Comparison of ENCODE assay signal across 25 cellular contexts in genomic region chr12:3288690-3289089, GRCh38.
"Had no signal": no experiment of that assay in that cellular context is flagged by ENCODE, and none has a peak within 500 bp of the region (broad histone marks: within the 10 kb centered on the region; RNA-seq: fewer than 3 reads in every experiment).

No MANE protein-coding gene starts in this region.

- H3K9me3 Mint-ChIP-seq: activated CD4-positive, alpha-beta memory T cell treated with anti-CD3 and anti-CD28 coated beads, Interleukin-2, amount 10 ng/mL, durations not matched to agents 7 days and 5 days; activated T-helper 17 cell treated with anti-CD3 and anti-CD28 coated beads, Interleukin-2, amount 50 U/mL, for 72 hours; mesothelial cell of epicardium; natural killer cell treated with Interleukin-12 subunit alpha and Interleukin-12 subunit beta and Interleukin-15 and Interleukin-18, amount 100 ng/mL, for 72 hours; stimulated activated memory B cell treated with anti-CD40 and anti-IgM and Interleukin-4, amounts not matched to agents 10 μg/mL and 1 μg/mL and 100 μg/mL, for 72 hours; T-helper 2 cell treated with Interferon-gamma antibody and Interleukin-4, amounts not matched to agents 5 μg/mL and 100 μg/mL, for 36 hours had no signal

- DNase-seq: activated CD4-positive, alpha-beta memory T cell treated with anti-CD3 and anti-CD28 coated beads, Interleukin-2, amount 10 ng/mL, durations not matched to agents 7 days and 5 days; activated CD4-positive, alpha-beta T cell treated with anti-CD3 and anti-CD28 coated beads for 48 hours; activated CD4-positive, CD25-positive, alpha-beta regulatory T cell; activated CD8-positive, alpha-beta memory T cell treated with anti-CD3 and anti-CD28 coated beads, Interleukin-2, amount 10 ng/mL, durations not matched to agents 7 days and 5 days; activated naive CD4-positive, alpha-beta T cell; body of pancreas; central memory CD4-positive, alpha-beta T cell; gastrocnemius medialis; heart left ventricle; kidney; nucleus accumbens; stimulated activated CD4-positive, alpha-beta T cell treated with anti-CD3 and anti-CD28 coated beads, Interleukin-4, amount 100 ng/mL, for 24 hours; upper lobe of left lung had no signal

- H3K9me3 ChIP-seq: body of pancreas, gastrocnemius medialis, heart left ventricle, thoracic aorta, upper lobe of left lung had no signal

- H3K36me3 Mint-ChIP-seq: activated CD8-positive, alpha-beta memory T cell treated with anti-CD3 and anti-CD28 coated beads, Interleukin-2, amount 10 ng/mL, durations not matched to agents 7 days and 5 days; natural killer cell treated with Interleukin-12 subunit alpha and Interleukin-12 subunit beta and Interleukin-15 and Interleukin-18, amount 100 ng/mL, for 72 hours; stimulated activated memory B cell treated with anti-CD40 and anti-IgM and Interleukin-4, amounts not matched to agents 10 μg/mL and 1 μg/mL and 100 μg/mL, for 72 hours had no signal

- H3K27ac ChIP-seq: body of pancreas, coronary artery, gastrocnemius medialis, heart left ventricle, thoracic aorta, upper lobe of left lung had no signal

- H3K4me3 Mint-ChIP-seq: activated CD4-positive, alpha-beta memory T cell treated with anti-CD3 and anti-CD28 coated beads, Interleukin-2, amount 10 ng/mL, durations not matched to agents 7 days and 5 days; activated CD8-positive, alpha-beta memory T cell treated with anti-CD3 and anti-CD28 coated beads, Interleukin-2, amount 10 ng/mL, durations not matched to agents 7 days and 5 days; activated T-helper 17 cell treated with anti-CD3 and anti-CD28 coated beads, Interleukin-2, amount 50 U/mL, for 72 hours; mesothelial cell of epicardium; natural killer cell treated with Interleukin-12 subunit alpha and Interleukin-12 subunit beta and Interleukin-15 and Interleukin-18, amount 100 ng/mL, for 72 hours; stimulated activated memory B cell treated with anti-CD40 and anti-IgM and Interleukin-4, amounts not matched to agents 10 μg/mL and 1 μg/mL and 100 μg/mL, for 72 hours; T-helper 2 cell treated with Interferon-gamma antibody and Interleukin-4, amounts not matched to agents 5 μg/mL and 100 μg/mL, for 36 hours had no signal

- H3K4me1 ChIP-seq: body of pancreas, gastrocnemius medialis, upper lobe of left lung had no signal

- H3K4me1 Mint-ChIP-seq: activated CD4-positive, alpha-beta memory T cell treated with anti-CD3 and anti-CD28 coated beads, Interleukin-2, amount 10 ng/mL, durations not matched to agents 7 days and 5 days; activated CD8-positive, alpha-beta memory T cell treated with anti-CD3 and anti-CD28 coated beads, Interleukin-2, amount 10 ng/mL, durations not matched to agents 7 days and 5 days; activated T-helper 17 cell treated with anti-CD3 and anti-CD28 coated beads, Interleukin-2, amount 50 U/mL, for 72 hours; mesothelial cell of epicardium; stimulated activated memory B cell treated with anti-CD40 and anti-IgM and Interleukin-4, amounts not matched to agents 10 μg/mL and 1 μg/mL and 100 μg/mL, for 72 hours had no signal

- H3K4me3 ChIP-seq: body of pancreas, coronary artery, gastrocnemius medialis, heart left ventricle, lung, smooth muscle cell, thoracic aorta, upper lobe of left lung had no signal

- H3K36me3 ChIP-seq: gastrocnemius medialis had no signal

- H3K27ac Mint-ChIP-seq: activated CD4-positive, alpha-beta memory T cell treated with anti-CD3 and anti-CD28 coated beads, Interleukin-2, amount 10 ng/mL, durations not matched to agents 7 days and 5 days; activated CD8-positive, alpha-beta memory T cell treated with anti-CD3 and anti-CD28 coated beads, Interleukin-2, amount 10 ng/mL, durations not matched to agents 7 days and 5 days; activated T-helper 17 cell treated with anti-CD3 and anti-CD28 coated beads, Interleukin-2, amount 50 U/mL, for 72 hours; mesothelial cell of epicardium; natural killer cell treated with Interleukin-12 subunit alpha and Interleukin-12 subunit beta and Interleukin-15 and Interleukin-18, amount 100 ng/mL, for 72 hours; stimulated activated memory B cell treated with anti-CD40 and anti-IgM and Interleukin-4, amounts not matched to agents 10 μg/mL and 1 μg/mL and 100 μg/mL, for 72 hours; T-helper 2 cell treated with Interferon-gamma antibody and Interleukin-4, amounts not matched to agents 5 μg/mL and 100 μg/mL, for 36 hours had no signal

- FAIRE-seq: endometrium, kidney had no signal

- ATAC-seq: activated CD8-positive, alpha-beta memory T cell treated with anti-CD3 and anti-CD28 coated beads, Interleukin-2, amount 10 ng/mL, durations not matched to agents 7 days and 5 days; activated T-helper 17 cell treated with anti-CD3 and anti-CD28 coated beads, Interleukin-2, amount 50 U/mL, for 72 hours; body of pancreas; gastrocnemius medialis; heart left ventricle; left lobe of liver; natural killer cell treated with Interleukin-12 subunit alpha and Interleukin-12 subunit beta and Interleukin-15 and Interleukin-18, amount 100 ng/mL, for 72 hours; sciatic nerve had no signal

- H3K27me3 Mint-ChIP-seq: activated CD8-positive, alpha-beta memory T cell treated with anti-CD3 and anti-CD28 coated beads, Interleukin-2, amount 10 ng/mL, durations not matched to agents 7 days and 5 days had no signal

- H3K27me3 ChIP-seq: body of pancreas, gastrocnemius medialis, heart left ventricle, upper lobe of left lung had no signal
